ENCODE assay signal across 10 cellular contexts in the genomic region with DNA sequence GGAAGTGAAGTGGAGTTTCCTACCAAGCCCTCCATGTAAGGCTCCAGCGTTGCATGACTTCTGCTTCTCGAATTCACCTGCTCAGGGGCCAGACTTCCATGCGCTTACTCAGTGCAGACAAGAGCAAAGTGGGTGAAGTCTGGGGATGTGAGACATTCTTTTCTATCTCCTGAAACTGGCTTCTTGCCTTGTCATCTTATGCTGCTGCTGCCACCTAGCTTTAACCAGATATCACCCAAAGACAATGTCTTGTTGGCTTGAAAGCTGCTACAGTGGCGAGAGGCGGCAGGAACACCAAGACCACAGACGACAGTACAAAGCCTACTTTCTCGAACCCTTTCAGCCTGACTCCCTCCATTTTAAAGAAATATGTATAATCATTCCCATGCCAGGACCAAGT.
DNase-seq lines count a peak whose midpoint lies in the region; ATAC-seq and TF ChIP-seq lines count a peak whose summit lies in the region.
"Had no signal": no experiment of that assay in that cellular context is flagged by ENCODE, and none has a peak within 500 bp of the region (broad histone marks: within the 10 kb centered on the region; RNA-seq: fewer than 3 reads in every experiment).

No MANE protein-coding gene starts in this region.

- intact Hi-C loops in left lung (cut with DNase I), result no loop called here

- H3K9me3 Mint-ChIP-seq in glutamatergic neuron (ENCODE audit: unreplicated experiment), result no peaks in the 10 kb centered on the region

- no peaks in the 10 kb centered on the region for H3K4me1 Mint-ChIP-seq in glutamatergic neuron (ENCODE audit: low read depth, unreplicated experiment)

- H3K36me3 Mint-ChIP-seq in glutamatergic neuron (ENCODE audit: unreplicated experiment), result no peaks in the 10 kb centered on the region

- peaks cover 29% of the 10 kb centered on the region for H3K27me3 ChIP-seq in WERI-Rb-1 (ENCODE audit: insufficient read depth, low read depth, severe bottlenecking)
- no peaks in the 10 kb centered on the region for H3K27me3 ChIP-seq in left lung

- no peaks in the 10 kb centered on the region for H3K36me3 ChIP-seq in WERI-Rb-1
- no peaks in the 10 kb centered on the region for H3K36me3 ChIP-seq in left lung

- H3K9me3 ChIP-seq in WERI-Rb-1 (ENCODE audit: severe bottlenecking), result no peaks in the 10 kb centered on the region
- H3K9me3 ChIP-seq in left lung, result no peaks in the 10 kb centered on the region

- ATAC-seq in left lung, result no peak

- peak; percentile 23 for DNase-seq in DMS 273 (lab: John Stamatoyannopoulos, UW; ENCODE audit: unreplicated experiment)
- DNase-seq in DMS 273 treated with DMSO at 0.1 percent for 48 hours (lab: John Stamatoyannopoulos, UW), result no peak
- DNase-seq in KBM-7, result peak; percentile 5
- no peak for DNase-seq in WERI-Rb-1
- DNase-seq in myocyte (ENCODE audit: low read depth), result peak; percentile 13
- DNase-seq in left lung, result no peak
- DNase-seq in glutamatergic neuron, result no peak
- DNase-seq in putamen (ENCODE audit: low spot score), result no peak
- DNase-seq: 8988T, GM23248 had no signal

- no peaks in the 10 kb centered on the region for H3K4me1 ChIP-seq in left lung

- H3K27ac ChIP-seq in WERI-Rb-1 (no peak overlapping the region), left lung (no peak overlapping the region)
- H3K27ac ChIP-seq: GM23248 had no signal

- in situ Hi-C loops in KBM-7 (cut with MboI; ENCODE audit: low pct_unique_long_range_greater_than_20kb, low sequenced_read_pairs), result no loop called here

- H3K27me3 Mint-ChIP-seq in glutamatergic neuron (ENCODE audit: unreplicated experiment), result no peaks in the 10 kb centered on the region

- no peak overlapping the region for H3K27ac Mint-ChIP-seq in glutamatergic neuron (ENCODE audit: unreplicated experiment)

- peak; percentile 40; the same call in 1 of the 2 replicates for TF ChIP-seq CTCF in WERI-Rb-1 (IDR thresholded peaks at IDR 0.05; ENCODE audit: low read depth, low read length)
- no peak for TF ChIP-seq CTCF in left lung (IDR thresholded peaks at IDR 0.05)
- no peak for TF ChIP-seq CTCF in glutamatergic neuron (IDR thresholded peaks at IDR 0.05; ENCODE audit: partially characterized antibody, unreplicated experiment)

- H3K4me3 Mint-ChIP-seq in glutamatergic neuron (ENCODE audit: unreplicated experiment), result no peak overlapping the region

- H3K4me3 ChIP-seq in WERI-Rb-1 (ENCODE audit: low read depth, low read length) (no peak overlapping the region), left lung (no peak overlapping the region)
- H3K4me3 ChIP-seq: GM23248 had no signal

Comparison
In these comparisons a context has a peak if more than half of its experiments do, and no peak if none do; other contexts are left out.
1. DNase-seq: peak in DMS 273 (single experiment), KBM-7 (single experiment) and myocyte (single experiment); none in DMS 273 treated with DMSO at 0.1 percent for 48 hours (single experiment), WERI-Rb-1 (single experiment), left lung (0 of 2), glutamatergic neuron (single experiment) and putamen (single experiment).